In the genomic region with DNA sequence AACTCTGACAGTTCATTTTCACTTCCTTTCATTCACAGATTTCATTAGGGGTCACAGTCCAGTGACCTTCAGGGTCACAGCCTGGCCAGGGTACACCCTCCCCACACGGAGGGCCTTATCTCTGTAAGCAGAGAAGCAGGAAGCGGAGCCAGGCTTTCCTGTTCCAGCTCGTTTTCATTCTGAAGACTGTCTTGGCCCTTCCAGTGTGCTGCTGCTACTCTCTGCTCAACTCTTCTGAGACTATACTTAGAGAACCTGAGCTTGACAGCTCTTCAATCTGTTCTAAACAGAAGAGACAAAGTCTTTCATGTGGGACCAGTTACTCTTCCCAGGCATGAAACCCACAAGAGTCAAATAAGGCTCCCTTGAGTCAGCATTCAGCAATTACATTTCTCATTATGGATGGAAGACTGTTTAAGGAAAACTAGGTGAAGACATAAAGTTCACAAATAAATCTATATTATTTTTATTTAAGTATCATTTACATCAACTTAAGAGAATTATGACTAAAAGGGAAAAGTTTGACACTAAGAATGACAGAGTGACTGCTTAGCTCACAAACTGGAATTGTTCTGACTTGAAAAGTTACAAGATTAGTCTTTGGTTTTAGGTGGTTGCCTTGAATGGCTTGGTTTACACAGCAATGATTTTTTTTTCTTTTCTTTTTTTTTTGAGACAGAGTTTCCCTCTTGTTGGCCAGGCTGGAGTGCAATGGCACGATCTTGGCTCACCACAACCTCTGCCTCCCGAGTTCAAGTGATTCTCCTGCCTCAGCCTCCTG, we compare ENCODE assay signal across 1 cellular context.
TF ChIP-seq lines count a peak whose summit lies in the region.

No MANE protein-coding gene starts in this region.

TF ChIP-seq in HepG2, 621 proteins besides CTCF, POLR2A, EP300 and RAD21 (continued from another document):
- TF ChIP-seq, protein P1, sequence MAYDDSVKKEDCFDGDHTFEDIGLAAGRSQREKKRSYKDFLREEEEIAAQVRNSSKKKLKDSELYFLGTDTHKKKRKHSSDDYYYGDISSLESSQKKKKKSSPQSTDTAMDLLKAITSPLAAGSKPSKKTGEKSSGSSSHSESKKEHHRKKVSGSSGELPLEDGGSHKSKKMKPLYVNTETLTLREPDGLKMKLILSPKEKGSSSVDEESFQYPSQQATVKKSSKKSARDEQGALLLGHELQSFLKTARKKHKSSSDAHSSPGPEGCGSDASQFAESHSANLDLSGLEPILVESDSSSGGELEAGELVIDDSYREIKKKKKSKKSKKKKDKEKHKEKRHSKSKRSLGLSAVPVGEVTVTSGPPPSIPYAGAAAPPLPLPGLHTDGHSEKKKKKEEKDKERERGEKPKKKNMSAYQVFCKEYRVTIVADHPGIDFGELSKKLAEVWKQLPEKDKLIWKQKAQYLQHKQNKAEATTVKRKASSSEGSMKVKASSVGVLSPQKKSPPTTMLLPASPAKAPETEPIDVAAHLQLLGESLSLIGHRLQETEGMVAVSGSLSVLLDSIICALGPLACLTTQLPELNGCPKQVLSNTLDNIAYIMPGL (CRISPR knock-in tag; IDR thresholded peaks at IDR 0.05; ENCODE audit: borderline replicate concordance in 1 of 2, low read depth in 1 of 2) = no peak
- TF ChIP-seq HNF4G (IDR thresholded peaks at IDR 0.05; ENCODE audit: borderline replicate concordance, low read depth, low read length) (0 out of 2 replicates have a peak, but pooled peaks have one; percentile 19), HNF4G (CRISPR knock-in tag; IDR thresholded peaks at IDR 0.05; ENCODE audit: borderline replicate concordance, low read depth) (no peak; the same call in 1 of the 2 replicates), ETV5 (CRISPR knock-in tag; IDR thresholded peaks at IDR 0.05; ENCODE audit: borderline replicate concordance) (peak; percentile 64; the same call in 1 of the 2 replicates), PPARG (CRISPR knock-in tag; conservative IDR thresholded peaks at IDR 0.05) (no peak), SALL1 (CRISPR knock-in tag; IDR thresholded peaks at IDR 0.05) (peak; percentile 64), SP4 (CRISPR knock-in tag; IDR thresholded peaks at IDR 0.05) (no peak), ZSCAN20 (CRISPR knock-in tag; IDR thresholded peaks at IDR 0.05; ENCODE audit: borderline replicate concordance) (no peak), CEBPB (IDR thresholded peaks at IDR 0.05; ENCODE audit: borderline replicate concordance, low read depth, low read length) (no peak), WIZ (CRISPR knock-in tag; IDR thresholded peaks at IDR 0.05) (no peak), ZIK1 (CRISPR knock-in tag; IDR thresholded peaks at IDR 0.05; ENCODE audit: borderline replicate concordance, low read depth) (no peak), ZNF552 (CRISPR knock-in tag; IDR thresholded peaks at IDR 0.05; ENCODE audit: borderline replicate concordance) (no peak), NCOR1 (IDR thresholded peaks at IDR 0.05; ENCODE audit: borderline replicate concordance, low read length) (peak; percentile 37; the same call in 1 of the 2 replicates), ZNF841 (CRISPR knock-in tag; IDR thresholded peaks at IDR 0.05; ENCODE audit: borderline replicate concordance) (no peak), KLF15 (CRISPR knock-in tag; IDR thresholded peaks at IDR 0.05; ENCODE audit: borderline replicate concordance) (no peak), SIN3B (IDR thresholded peaks at IDR 0.05; ENCODE audit: low read length) (no peak), ELF3 (CRISPR knock-in tag; IDR thresholded peaks at IDR 0.05) (peak; percentile 78), MEF2D (CRISPR knock-in tag; IDR thresholded peaks at IDR 0.05) (no peak)
- TF ChIP-seq, protein P2, sequence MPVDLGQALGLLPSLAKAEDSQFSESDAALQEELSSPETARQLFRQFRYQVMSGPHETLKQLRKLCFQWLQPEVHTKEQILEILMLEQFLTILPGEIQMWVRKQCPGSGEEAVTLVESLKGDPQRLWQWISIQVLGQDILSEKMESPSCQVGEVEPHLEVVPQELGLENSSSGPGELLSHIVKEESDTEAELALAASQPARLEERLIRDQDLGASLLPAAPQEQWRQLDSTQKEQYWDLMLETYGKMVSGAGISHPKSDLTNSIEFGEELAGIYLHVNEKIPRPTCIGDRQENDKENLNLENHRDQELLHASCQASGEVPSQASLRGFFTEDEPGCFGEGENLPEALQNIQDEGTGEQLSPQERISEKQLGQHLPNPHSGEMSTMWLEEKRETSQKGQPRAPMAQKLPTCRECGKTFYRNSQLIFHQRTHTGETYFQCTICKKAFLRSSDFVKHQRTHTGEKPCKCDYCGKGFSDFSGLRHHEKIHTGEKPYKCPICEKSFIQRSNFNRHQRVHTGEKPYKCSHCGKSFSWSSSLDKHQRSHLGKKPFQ (CRISPR knock-in tag; IDR thresholded peaks at IDR 0.05; ENCODE audit: insufficient replicate concordance) = no peak
- TF ChIP-seq, protein P3, sequence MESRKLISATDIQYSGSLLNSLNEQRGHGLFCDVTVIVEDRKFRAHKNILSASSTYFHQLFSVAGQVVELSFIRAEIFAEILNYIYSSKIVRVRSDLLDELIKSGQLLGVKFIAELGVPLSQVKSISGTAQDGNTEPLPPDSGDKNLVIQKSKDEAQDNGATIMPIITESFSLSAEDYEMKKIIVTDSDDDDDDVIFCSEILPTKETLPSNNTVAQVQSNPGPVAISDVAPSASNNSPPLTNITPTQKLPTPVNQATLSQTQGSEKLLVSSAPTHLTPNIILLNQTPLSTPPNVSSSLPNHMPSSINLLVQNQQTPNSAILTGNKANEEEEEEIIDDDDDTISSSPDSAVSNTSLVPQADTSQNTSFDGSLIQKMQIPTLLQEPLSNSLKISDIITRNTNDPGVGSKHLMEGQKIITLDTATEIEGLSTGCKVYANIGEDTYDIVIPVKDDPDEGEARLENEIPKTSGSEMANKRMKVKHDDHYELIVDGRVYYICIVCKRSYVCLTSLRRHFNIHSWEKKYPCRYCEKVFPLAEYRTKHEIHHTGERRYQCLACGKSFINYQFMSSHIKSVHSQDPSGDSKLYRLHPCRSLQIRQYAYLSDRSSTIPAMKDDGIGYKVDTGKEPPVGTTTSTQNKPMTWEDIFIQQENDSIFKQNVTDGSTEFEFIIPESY (CRISPR knock-in tag; IDR thresholded peaks at IDR 0.05) = no peak
- TF ChIP-seq, protein P4, sequence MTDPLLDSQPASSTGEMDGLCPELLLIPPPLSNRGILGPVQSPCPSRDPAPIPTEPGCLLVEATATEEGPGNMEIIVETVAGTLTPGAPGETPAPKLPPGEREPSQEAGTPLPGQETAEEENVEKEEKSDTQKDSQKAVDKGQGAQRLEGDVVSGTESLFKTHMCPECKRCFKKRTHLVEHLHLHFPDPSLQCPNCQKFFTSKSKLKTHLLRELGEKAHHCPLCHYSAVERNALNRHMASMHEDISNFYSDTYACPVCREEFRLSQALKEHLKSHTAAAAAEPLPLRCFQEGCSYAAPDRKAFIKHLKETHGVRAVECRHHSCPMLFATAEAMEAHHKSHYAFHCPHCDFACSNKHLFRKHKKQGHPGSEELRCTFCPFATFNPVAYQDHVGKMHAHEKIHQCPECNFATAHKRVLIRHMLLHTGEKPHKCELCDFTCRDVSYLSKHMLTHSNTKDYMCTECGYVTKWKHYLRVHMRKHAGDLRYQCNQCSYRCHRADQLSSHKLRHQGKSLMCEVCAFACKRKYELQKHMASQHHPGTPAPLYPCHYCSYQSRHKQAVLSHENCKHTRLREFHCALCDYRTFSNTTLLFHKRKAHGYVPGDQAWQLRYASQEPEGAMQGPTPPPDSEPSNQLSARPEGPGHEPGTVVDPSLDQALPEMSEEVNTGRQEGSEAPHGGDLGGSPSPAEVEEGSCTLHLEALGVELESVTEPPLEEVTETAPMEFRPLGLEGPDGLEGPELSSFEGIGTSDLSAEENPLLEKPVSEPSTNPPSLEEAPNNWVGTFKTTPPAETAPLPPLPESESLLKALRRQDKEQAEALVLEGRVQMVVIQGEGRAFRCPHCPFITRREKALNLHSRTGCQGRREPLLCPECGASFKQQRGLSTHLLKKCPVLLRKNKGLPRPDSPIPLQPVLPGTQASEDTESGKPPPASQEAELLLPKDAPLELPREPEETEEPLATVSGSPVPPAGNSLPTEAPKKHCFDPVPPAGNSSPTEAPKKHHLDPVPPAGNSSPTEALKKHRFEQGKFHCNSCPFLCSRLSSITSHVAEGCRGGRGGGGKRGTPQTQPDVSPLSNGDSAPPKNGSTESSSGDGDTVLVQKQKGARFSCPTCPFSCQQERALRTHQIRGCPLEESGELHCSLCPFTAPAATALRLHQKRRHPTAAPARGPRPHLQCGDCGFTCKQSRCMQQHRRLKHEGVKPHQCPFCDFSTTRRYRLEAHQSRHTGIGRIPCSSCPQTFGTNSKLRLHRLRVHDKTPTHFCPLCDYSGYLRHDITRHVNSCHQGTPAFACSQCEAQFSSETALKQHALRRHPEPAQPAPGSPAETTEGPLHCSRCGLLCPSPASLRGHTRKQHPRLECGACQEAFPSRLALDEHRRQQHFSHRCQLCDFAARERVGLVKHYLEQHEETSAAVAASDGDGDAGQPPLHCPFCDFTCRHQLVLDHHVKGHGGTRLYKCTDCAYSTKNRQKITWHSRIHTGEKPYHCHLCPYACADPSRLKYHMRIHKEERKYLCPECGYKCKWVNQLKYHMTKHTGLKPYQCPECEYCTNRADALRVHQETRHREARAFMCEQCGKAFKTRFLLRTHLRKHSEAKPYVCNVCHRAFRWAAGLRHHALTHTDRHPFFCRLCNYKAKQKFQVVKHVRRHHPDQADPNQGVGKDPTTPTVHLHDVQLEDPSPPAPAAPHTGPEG (CRISPR knock-in tag; IDR thresholded peaks at IDR 0.05) = no peak
- TF ChIP-seq, protein P5, sequence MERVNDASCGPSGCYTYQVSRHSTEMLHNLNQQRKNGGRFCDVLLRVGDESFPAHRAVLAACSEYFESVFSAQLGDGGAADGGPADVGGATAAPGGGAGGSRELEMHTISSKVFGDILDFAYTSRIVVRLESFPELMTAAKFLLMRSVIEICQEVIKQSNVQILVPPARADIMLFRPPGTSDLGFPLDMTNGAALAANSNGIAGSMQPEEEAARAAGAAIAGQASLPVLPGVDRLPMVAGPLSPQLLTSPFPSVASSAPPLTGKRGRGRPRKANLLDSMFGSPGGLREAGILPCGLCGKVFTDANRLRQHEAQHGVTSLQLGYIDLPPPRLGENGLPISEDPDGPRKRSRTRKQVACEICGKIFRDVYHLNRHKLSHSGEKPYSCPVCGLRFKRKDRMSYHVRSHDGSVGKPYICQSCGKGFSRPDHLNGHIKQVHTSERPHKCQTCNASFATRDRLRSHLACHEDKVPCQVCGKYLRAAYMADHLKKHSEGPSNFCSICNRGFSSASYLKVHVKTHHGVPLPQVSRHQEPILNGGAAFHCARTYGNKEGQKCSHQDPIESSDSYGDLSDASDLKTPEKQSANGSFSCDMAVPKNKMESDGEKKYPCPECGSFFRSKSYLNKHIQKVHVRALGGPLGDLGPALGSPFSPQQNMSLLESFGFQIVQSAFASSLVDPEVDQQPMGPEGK (CRISPR knock-in tag; IDR thresholded peaks at IDR 0.05) = 0 out of 2 replicates have a peak, but pooled peaks have one; percentile 14
TF ChIP-seq in HepG2: peak in this region for 22.
